Comparison of ENCODE assay signal across 18 cellular contexts in the genomic region with DNA sequence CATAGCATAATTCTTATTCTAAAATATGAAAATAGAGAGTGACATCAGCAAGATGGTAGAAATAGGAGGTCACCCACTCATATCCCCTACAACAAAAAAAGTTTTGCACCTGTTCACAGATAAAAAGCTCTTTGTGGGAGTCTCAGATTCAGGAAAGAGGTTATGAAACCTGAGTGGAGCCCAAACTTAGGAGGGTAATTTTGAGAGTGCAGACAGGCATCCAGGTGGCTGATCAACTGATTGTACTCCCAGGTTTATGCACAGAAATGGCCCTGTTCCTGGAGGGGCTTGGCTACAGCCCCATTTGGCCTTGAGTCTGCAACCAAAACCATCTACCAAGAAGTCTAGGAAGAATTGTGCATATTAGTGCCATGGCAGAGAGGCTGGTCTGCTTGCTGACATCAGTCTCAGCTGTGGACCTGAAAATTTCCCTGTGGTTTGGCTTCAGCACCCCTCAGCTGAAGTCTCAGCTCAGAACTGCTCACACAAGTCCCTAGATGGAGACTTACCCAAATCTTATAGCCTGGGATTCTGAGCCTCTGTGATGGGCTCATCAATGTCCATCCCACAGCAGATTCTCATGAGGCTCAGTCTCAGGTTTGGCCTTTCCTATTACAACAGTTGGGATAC.
"Had no signal": no experiment of that assay in that cellular context is flagged by ENCODE, and none has a peak within 500 bp of the region (broad histone marks: within the 10 kb centered on the region; RNA-seq: fewer than 3 reads in every experiment).

No MANE protein-coding gene starts in this region.

- H3K27me3 Mint-ChIP-seq: activated CD4-positive, alpha-beta memory T cell treated with anti-CD3 and anti-CD28 coated beads, Interleukin-2, amount 10 ng/mL, durations not matched to agents 7 days and 5 days had no signal

- H3K4me3 Mint-ChIP-seq: activated CD4-positive, alpha-beta memory T cell treated with anti-CD3 and anti-CD28 coated beads, Interleukin-2, amount 10 ng/mL, durations not matched to agents 7 days and 5 days; activated T-cell treated with anti-CD3 and anti-CD28 coated beads, Interleukin-2, amount 50 U/mL, for 72 hours; nephron progenitor cell; WTC11 had no signal

- H3K4me1 Mint-ChIP-seq: activated CD4-positive, alpha-beta memory T cell treated with anti-CD3 and anti-CD28 coated beads, Interleukin-2, amount 10 ng/mL, durations not matched to agents 7 days and 5 days; nephron progenitor cell had no signal

- DNase-seq: activated CD4-positive, alpha-beta memory T cell treated with anti-CD3 and anti-CD28 coated beads, Interleukin-2, amount 10 ng/mL, durations not matched to agents 7 days and 5 days; activated CD4-positive, alpha-beta T cell treated with anti-CD3 and anti-CD28 coated beads for 4 hours; activated gamma-delta T cell; activated T-cell treated with anti-CD3 and anti-CD28 coated beads, Interleukin-2, amount 50 U/mL, for 72 hours; amniotic stem cell; body of pancreas; central memory CD4-positive, alpha-beta T cell; colonic mucosa; heart right ventricle; nephron progenitor cell; occipital lobe; stimulated activated naive CD4-positive, alpha-beta T cell treated with Interleukin-2 at 50 U/mL for 16 hours; substantia nigra; uterus had no signal

- ATAC-seq: activated naive CD4-positive, alpha-beta T cell treated with anti-CD3 and anti-CD28 coated beads, Interleukin-2, amount 50 U/mL, for 72 hours; activated T-cell treated with anti-CD3 and anti-CD28 coated beads, Interleukin-2, amount 50 U/mL, for 72 hours; body of pancreas; gastroesophageal sphincter; heart right ventricle; WTC11 had no signal

- H3K4me3 ChIP-seq: body of pancreas, colonic mucosa, gastroesophageal sphincter, heart right ventricle, tibial nerve, uterus had no signal
